Comparison of ENCODE assay signal across 9 cellular contexts in the genomic region with DNA sequence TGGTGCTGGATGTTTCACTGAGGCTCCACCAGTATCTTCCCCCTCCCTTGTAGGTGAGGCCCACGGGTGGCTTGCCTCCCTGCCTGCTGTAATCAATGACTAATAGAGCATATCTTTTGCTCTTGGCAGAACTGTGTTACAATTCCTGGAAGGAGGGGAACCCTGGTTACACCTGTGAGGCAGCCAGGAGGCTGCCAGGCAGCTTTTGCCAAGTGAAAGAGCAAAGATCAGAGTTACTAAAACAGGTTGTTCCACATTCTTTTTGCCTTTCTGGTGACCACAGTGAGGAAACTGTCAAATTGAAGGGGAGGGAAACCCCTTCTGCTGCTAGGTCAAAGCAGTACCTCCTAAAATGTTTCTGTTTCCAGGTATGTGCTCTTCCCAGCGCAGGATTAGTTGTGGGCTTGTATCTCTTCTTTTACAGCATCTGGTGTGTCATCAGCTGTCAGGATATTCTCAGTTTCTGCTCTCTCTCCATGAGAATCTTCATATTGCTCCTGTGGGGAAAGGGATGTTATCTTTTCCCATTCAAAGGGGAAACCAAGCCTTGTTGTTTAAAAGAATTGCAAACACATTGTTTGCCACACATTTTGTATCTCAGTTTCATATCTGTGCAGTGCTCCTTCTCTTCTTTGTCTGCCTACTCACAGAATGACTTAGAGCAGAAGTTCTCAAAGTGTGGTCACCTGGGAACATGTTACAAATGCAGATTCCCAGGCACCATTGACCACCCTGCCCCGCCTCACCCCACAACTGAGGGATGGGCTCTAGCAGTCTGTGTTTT.
DNase-seq lines count a peak whose midpoint lies in the region; ATAC-seq and TF ChIP-seq lines count a peak whose summit lies in the region.
"Had no signal": no experiment of that assay in that cellular context is flagged by ENCODE, and none has a peak within 500 bp of the region (broad histone marks: within the 10 kb centered on the region; RNA-seq: fewer than 3 reads in every experiment).

No MANE protein-coding gene starts in this region.

- intact Hi-C loops in activated CD8-positive, alpha-beta T cell treated with anti-CD3 and anti-CD28 coated beads for 36 hours (cut with micrococcal nuclease), result no loop called here
- intact Hi-C loops in mammary epithelial cell (cut with micrococcal nuclease), result no loop called here

- H3K4me1 Mint-ChIP-seq in activated CD8-positive, alpha-beta T cell treated with anti-CD3 and anti-CD28 coated beads for 36 hours (ENCODE audit: low read depth), result peaks cover 28% of the 10 kb centered on the region
- H3K4me1 Mint-ChIP-seq in activated CD8-positive, alpha-beta T cell treated with anti-CD3 and anti-CD28 coated beads, Interleukin-2, amount 10 ng/mL, durations not matched to agents 7 days and 5 days (ENCODE audit: low read depth), result peaks cover 17% of the 10 kb centered on the region

- H3K79me2 ChIP-seq in mammary epithelial cell (ENCODE audit: insufficient read depth, low read length), result no peaks in the 10 kb centered on the region

- H3K27me3 Mint-ChIP-seq in activated CD8-positive, alpha-beta T cell treated with anti-CD3 and anti-CD28 coated beads for 36 hours, result peaks cover 27% of the 10 kb centered on the region
- H3K27me3 Mint-ChIP-seq in activated CD8-positive, alpha-beta T cell treated with anti-CD3 and anti-CD28 coated beads, Interleukin-2, amount 10 ng/mL, durations not matched to agents 7 days and 5 days (ENCODE audit: low read depth), result peaks cover 46% of the 10 kb centered on the region

- H4K20me1 ChIP-seq in mammary epithelial cell (ENCODE audit: insufficient read depth, low read length), result no peaks in the 10 kb centered on the region

- no peak overlapping the region for H3K4me3 Mint-ChIP-seq in activated CD8-positive, alpha-beta T cell treated with anti-CD3 and anti-CD28 coated beads for 36 hours
- no peak overlapping the region for H3K4me3 Mint-ChIP-seq in activated CD8-positive, alpha-beta T cell treated with anti-CD3 and anti-CD28 coated beads, Interleukin-2, amount 10 ng/mL, durations not matched to agents 7 days and 5 days
- H3K4me3 Mint-ChIP-seq: dendritic cell treated with granulocyte-macrophage colony-stimulating factor and Interleukin-4, amounts not matched to agents 40 ng/mL and 50 ng/mL, for 4 days had no signal

- H2AFZ ChIP-seq in mammary epithelial cell (ENCODE audit: low read depth, low read length), result no peak overlapping the region

- CTCF ChIA-PET in activated CD8-positive, alpha-beta T cell treated with anti-CD3 and anti-CD28 coated beads for 36 hours (lab: Charles Lee), result no interaction called here
- CTCF ChIA-PET in activated CD8-positive, alpha-beta T cell treated with anti-CD3 and anti-CD28 coated beads, Interleukin-2, amount 10 ng/mL, durations not matched to agents 7 days and 5 days (lab: Charles Lee), result no interaction called here
- CTCF ChIA-PET in mammary epithelial cell (lab: Charles Lee; ENCODE audit: low non-redundant PET), result no interaction called here

- TF ChIP-seq CTCF in activated CD8-positive, alpha-beta T cell treated with anti-CD3 and anti-CD28 coated beads for 36 hours (IDR thresholded peaks at IDR 0.05), result no peak
- no peak for TF ChIP-seq CTCF in mammary epithelial cell (conservative IDR thresholded peaks at IDR 0.05 in 1 of 2, IDR thresholded peaks at IDR 0.05 in 1 of 2; ENCODE audit: extremely low read depth in 1 of 2, insufficient read depth in 1 of 2, low read depth in 1 of 2, low read length in 2 of 2)

- ATAC-seq in activated CD8-positive, alpha-beta T cell treated with anti-CD3 and anti-CD28 coated beads for 36 hours, result peak; percentile 83
- ATAC-seq in activated CD8-positive, alpha-beta T cell treated with anti-CD3 and anti-CD28 coated beads, Interleukin-2, amount 10 ng/mL, durations not matched to agents 7 days and 5 days, result no peak
- peak; percentile 66 for ATAC-seq in HG03097 (IDR thresholded peaks at IDR 0.05; ENCODE audit: low FRiP score, unreplicated experiment)
- peak; percentile 74 for ATAC-seq in stimulated activated naive CD8-positive, alpha-beta T cell treated with anti-CD3 and anti-CD28 coated beads, Interleukin-15, Interleukin-2, amounts not matched to agents 100 U/mL and 50 U/mL, for 24 hours

- DNase-seq in activated CD8-positive, alpha-beta T cell treated with anti-CD3 and anti-CD28 coated beads for 36 hours, result peak; percentile 56
- no peak for DNase-seq in activated CD8-positive, alpha-beta T cell treated with anti-CD3 and anti-CD28 coated beads, Interleukin-2, amount 10 ng/mL, durations not matched to agents 7 days and 5 days
- DNase-seq in mammary epithelial cell (peak; percentile 87), NAMALWA (ENCODE audit: low spot score) (no peak), C1 segment of cervical spinal cord (lab: John Stamatoyannopoulos, UW) (no peak), GOT3 (lab: John Stamatoyannopoulos, UW) (no peak)
- peak; percentile 12 for DNase-seq in stimulated activated naive CD8-positive, alpha-beta T cell treated with anti-CD3 and anti-CD28 coated beads, Interleukin-15, Interleukin-2, amounts not matched to agents 100 U/mL and 50 U/mL, for 24 hours

- POLR2A ChIA-PET in activated CD8-positive, alpha-beta T cell treated with anti-CD3 and anti-CD28 coated beads for 36 hours (lab: Charles Lee), result interaction anchor here (0.9 kb wide), 1 partner anchor 13 kb away, joined by 3 read pairs; no protein-coding TSS in a partner anchor
- POLR2A ChIA-PET in activated CD8-positive, alpha-beta T cell treated with anti-CD3 and anti-CD28 coated beads, Interleukin-2, amount 10 ng/mL, durations not matched to agents 7 days and 5 days (lab: Charles Lee), result no interaction called here

- no peaks in the 10 kb centered on the region for H3K36me3 Mint-ChIP-seq in activated CD8-positive, alpha-beta T cell treated with anti-CD3 and anti-CD28 coated beads for 36 hours (ENCODE audit: low read depth)
- H3K36me3 Mint-ChIP-seq in activated CD8-positive, alpha-beta T cell treated with anti-CD3 and anti-CD28 coated beads, Interleukin-2, amount 10 ng/mL, durations not matched to agents 7 days and 5 days (ENCODE audit: low read depth), result no peaks in the 10 kb centered on the region

- 35% methylated on average over 3 of the region's 3 CpGs for WGBS in mammary epithelial cell (ENCODE audit: low coverage, missing lambda C conversion rate)

- H3K4me2 ChIP-seq in mammary epithelial cell (ENCODE audit: insufficient read depth, low read depth, low read length), result peak overlapping the region; percentile 40

- no peaks in the 10 kb centered on the region for H3K27me3 ChIP-seq in mammary epithelial cell (ENCODE audit: insufficient read depth, low read length)

- peak overlapping the region; percentile 53 for H3K27ac Mint-ChIP-seq in activated CD8-positive, alpha-beta T cell treated with anti-CD3 and anti-CD28 coated beads for 36 hours
- no peak overlapping the region for H3K27ac Mint-ChIP-seq in activated CD8-positive, alpha-beta T cell treated with anti-CD3 and anti-CD28 coated beads, Interleukin-2, amount 10 ng/mL, durations not matched to agents 7 days and 5 days
- H3K27ac Mint-ChIP-seq: dendritic cell treated with granulocyte-macrophage colony-stimulating factor and Interleukin-4, amounts not matched to agents 40 ng/mL and 50 ng/mL, for 4 days had no signal

- H3K27ac ChIP-seq in mammary epithelial cell (ENCODE audit: insufficient read depth, low read depth, low read length), result no peak overlapping the region

- no peak overlapping the region for H3K4me3 ChIP-seq in mammary epithelial cell (replicated peaks in 1 of 3; ENCODE audit: insufficient read depth in 1 of 3, low read depth in 2 of 3, low read length in 3 of 3)

- in situ Hi-C loops in mammary epithelial cell (cut with MboI; ENCODE audit: low sequenced_read_pairs in 2 of 2), result no loop called here

- peaks cover 15% of the 10 kb centered on the region for H3K4me1 ChIP-seq in mammary epithelial cell (ENCODE audit: insufficient read depth, low read length)

- BruUV-seq in mammary epithelial cell (replicated peaks; lab: Mats Ljungman, UMichigan), result no TSS peak

- no peaks in the 10 kb centered on the region for H3K9me3 Mint-ChIP-seq in activated CD8-positive, alpha-beta T cell treated with anti-CD3 and anti-CD28 coated beads for 36 hours
- no peaks in the 10 kb centered on the region for H3K9me3 Mint-ChIP-seq in activated CD8-positive, alpha-beta T cell treated with anti-CD3 and anti-CD28 coated beads, Interleukin-2, amount 10 ng/mL, durations not matched to agents 7 days and 5 days (ENCODE audit: insufficient read depth)
- H3K9me3 Mint-ChIP-seq: dendritic cell treated with granulocyte-macrophage colony-stimulating factor and Interleukin-4, amounts not matched to agents 40 ng/mL and 50 ng/mL, for 4 days had no signal

- no peaks in the 10 kb centered on the region for H3K36me3 ChIP-seq in mammary epithelial cell (ENCODE audit: insufficient read depth, low read length)

- no peak overlapping the region for H3K9ac ChIP-seq in mammary epithelial cell (ENCODE audit: insufficient read depth, low read length)

- dilution Hi-C loops in mammary epithelial cell (cut with HindIII; ENCODE audit: low sequenced_read_pairs), result no loop called here

- no peaks in the 10 kb centered on the region for H3K9me3 ChIP-seq in mammary epithelial cell (replicated peaks; ENCODE audit: insufficient read depth, low read length)

Comparison
In these comparisons a context has a peak if more than half of its experiments do, and no peak if none do; other contexts are left out.
1. DNase-seq: peak in activated CD8-positive, alpha-beta T cell treated with anti-CD3 and anti-CD28 coated beads for 36 hours (single experiment), mammary epithelial cell (single experiment) and stimulated activated naive CD8-positive, alpha-beta T cell treated with anti-CD3 and anti-CD28 coated beads, Interleukin-15, Interleukin-2, amounts not matched to agents 100 U/mL and 50 U/mL, for 24 hours (single experiment); none in activated CD8-positive, alpha-beta T cell treated with anti-CD3 and anti-CD28 coated beads, Interleukin-2, amount 10 ng/mL, durations not matched to agents 7 days and 5 days (single experiment), NAMALWA (single experiment), C1 segment of cervical spinal cord (0 of 14) and GOT3 (single experiment).